In the genomic region with DNA sequence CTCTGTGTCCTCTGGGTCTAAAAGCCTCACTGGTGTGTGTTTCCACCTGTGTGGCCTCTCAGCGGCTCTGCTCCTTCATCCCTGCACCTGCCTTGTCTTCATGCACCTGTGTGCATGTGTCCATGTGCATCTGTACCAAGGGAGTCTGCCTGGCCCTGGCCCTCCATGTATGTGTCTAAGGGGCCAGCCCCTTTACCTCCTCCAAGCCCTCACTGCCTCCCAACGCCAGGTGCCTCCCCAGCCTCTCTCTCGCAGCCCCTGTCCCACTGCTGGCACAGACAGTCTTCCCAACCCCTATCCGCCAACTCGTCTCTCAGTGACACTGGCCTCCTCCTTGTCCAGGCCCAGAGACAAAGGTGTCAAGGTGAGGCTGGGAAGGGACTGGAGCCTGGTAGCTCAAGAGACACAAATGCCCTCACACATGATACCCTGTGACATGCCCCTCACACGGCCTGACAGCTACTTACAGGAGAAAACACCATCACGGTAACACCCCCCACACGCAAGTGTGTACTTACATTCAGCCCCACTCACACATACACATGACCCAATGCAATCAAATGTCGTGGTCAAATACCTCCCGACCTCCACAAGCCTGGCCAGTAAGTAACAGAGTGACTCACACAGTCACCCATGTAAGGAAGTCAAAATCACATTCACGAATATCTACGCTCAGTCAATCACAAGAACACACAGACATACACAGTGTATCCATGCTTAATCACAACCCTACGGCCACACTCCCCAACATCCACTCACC, we compare ENCODE assay signal across 9 cellular contexts. TPM values are rescaled to one million over a fixed set of nuclear protein-coding genes. Genes with fewer than 3 reads are reported as not detected.
"Had no signal": no experiment of that assay in that cellular context is flagged by ENCODE, and none has a peak within 500 bp of the region (broad histone marks: within the 10 kb centered on the region; RNA-seq: fewer than 3 reads in every experiment).

No MANE protein-coding gene starts in this region.

- DNase-seq: amniotic stem cell had no signal

- H3K9me3 ChIP-seq: body of pancreas, heart right ventricle, left ventricle myocardium inferior, suprapubic skin had no signal

- FAIRE-seq: frontal cortex had no signal

- H3K36me3 ChIP-seq: heart right ventricle, left ventricle myocardium inferior, suprapubic skin had no signal

- H3K27me3 ChIP-seq: body of pancreas had no signal

- H3K4me1 ChIP-seq: body of pancreas, heart right ventricle, left ventricle myocardium inferior, suprapubic skin had no signal

- H3K27ac ChIP-seq: body of pancreas, heart right ventricle, left ventricle myocardium inferior, suprapubic skin had no signal

- H3K4me3 ChIP-seq: body of pancreas, heart right ventricle, left ventricle myocardium inferior, suprapubic skin had no signal

RNA-seq across cellular contexts. Expression of a gene that starts 11.4 kb away (rescaled TPM):
- polyA plus RNA-seq: naive thymus-derived CD8-positive, alpha-beta T cell had no signal

RNA-seq across cellular contexts. Expression of a gene that starts 29.9 kb away (rescaled TPM):
- total RNA-seq: activated naive CD4-positive, alpha-beta T cell treated with anti-CD3 and anti-CD28 coated beads, Interleukin-2, amount 50 U/mL, for 72 hours; frontal cortex; naive thymus-derived CD8-positive, alpha-beta T cell; progenitor cell of endocrine pancreas had no signal
- polyA plus RNA-seq: naive thymus-derived CD8-positive, alpha-beta T cell had no signal
